In the genomic region with DNA sequence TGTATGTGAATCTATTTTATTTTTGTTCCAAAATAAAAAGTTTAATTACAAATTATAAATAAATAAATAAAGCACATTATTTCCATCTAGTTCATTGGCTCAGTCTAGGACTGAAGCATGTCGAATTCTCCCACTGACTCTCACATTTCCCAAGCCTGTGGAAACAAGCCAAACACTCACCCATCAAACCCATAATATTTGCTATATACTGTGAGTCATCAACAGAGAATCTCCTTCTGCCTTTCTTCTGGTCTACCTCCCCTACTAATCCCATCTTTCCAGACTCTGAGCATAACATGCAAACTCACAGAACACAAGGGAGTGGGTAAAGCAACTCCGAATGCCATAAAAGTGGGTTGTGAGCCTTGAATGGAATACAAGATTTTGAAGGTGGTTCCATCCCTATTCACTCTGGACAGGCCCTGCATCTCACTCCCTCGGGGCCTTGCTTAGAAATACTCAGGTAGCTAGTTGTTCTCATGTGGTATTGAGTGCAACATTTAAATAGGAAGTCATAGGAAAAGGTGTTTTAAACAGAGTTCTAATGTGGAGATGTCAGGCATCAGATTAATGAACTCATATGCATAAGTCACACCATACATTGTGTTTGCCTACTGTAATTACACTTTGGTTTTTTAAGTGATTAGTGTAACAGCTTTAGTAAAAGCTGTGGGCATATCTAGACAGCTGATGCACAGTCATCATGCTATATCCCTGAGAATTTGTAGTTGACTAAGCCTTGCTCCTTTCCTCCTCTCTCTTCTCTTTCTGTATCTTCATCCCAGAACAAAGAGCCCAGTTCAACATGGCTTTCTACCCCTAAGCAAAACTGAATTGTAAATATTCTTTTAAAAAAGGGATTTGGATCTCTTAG, we compare ENCODE assay signal across 14 cellular contexts. TPM values are rescaled to one million over a fixed set of nuclear protein-coding genes. Genes with fewer than 3 reads are reported as not detected.
DNase-seq lines count a peak whose midpoint lies in the region; ATAC-seq, FAIRE-seq and TF ChIP-seq lines count a peak whose summit lies in the region.
"Had no signal": no experiment of that assay in that cellular context is flagged by ENCODE, and none has a peak within 500 bp of the region (broad histone marks: within the 10 kb centered on the region; RNA-seq: fewer than 3 reads in every experiment).

No MANE protein-coding gene starts in this region.

- H3K9me3 ChIP-seq in A549 (no peaks in the 10 kb centered on the region), SJSA1 (replicated peaks) (no peaks in the 10 kb centered on the region)
- H3K9me3 ChIP-seq: uterus had no signal

- ATAC-seq in A549 (peak; percentile 80 to 87), GM21381 (IDR thresholded peaks at IDR 0.05; ENCODE audit: unreplicated experiment) (no peak)
- no peak for ATAC-seq in stimulated activated memory B cell treated with anti-CD40 and anti-IgM and Interleukin-4, amounts not matched to agents 10 μg/mL and 1 μg/mL and 100 μg/mL, for 72 hours

- no peak for TF ChIP-seq EP300 in A549 (IDR thresholded peaks at IDR 0.05)

- no peak for FAIRE-seq in A549 (lab: Jason Lieb, UNC)

- no peaks in the 10 kb centered on the region for H3K27me3 ChIP-seq in SJSA1 (replicated peaks)
- H3K27me3 ChIP-seq: uterus had no signal

- H3K9me3 Mint-ChIP-seq in stimulated activated memory B cell treated with anti-CD40 and anti-IgM and Interleukin-4, amounts not matched to agents 10 μg/mL and 1 μg/mL and 100 μg/mL, for 72 hours: no peaks in the 10 kb centered on the region

- TF ChIP-seq CTCF in A549 (IDR thresholded peaks at IDR 0.05) (no peak), fibroblast of villous mesenchyme (IDR thresholded peaks at IDR 0.05; ENCODE audit: insufficient read depth, low read depth, low read length) (no peak)

- H3K27ac ChIP-seq in A549 (no peak overlapping the region; a peak in 1 of 6 replicates), SJSA1 (no peak overlapping the region)
- H3K27ac ChIP-seq: uterus had no signal

- DNase-seq in A549 (ENCODE audit: low read depth in 1 of 2, low spot score in 1 of 2) (peak in 1 of 2 experiments; percentile 53), HCEC 1CT (peak; percentile 90), SJSA1 (ENCODE audit: low read depth in 1 of 2, low spot score in 2 of 2) (peak; percentile 65 to 70), fibroblast of villous mesenchyme (ENCODE audit: low read depth) (peak; percentile 75), NOMO-1 treated with dmso at 0.1 percent for 144 hours (lab: John Stamatoyannopoulos, UW; ENCODE audit: unreplicated experiment) (no peak), NCI-H1417 treated with DMSO at 0.1 percent for 48 hours (lab: John Stamatoyannopoulos, UW) (no peak)
- DNase-seq: activated T-cell treated with anti-CD3 and anti-CD28 coated beads, Interleukin-2, amount 50 U/mL, for 1 hour; AML-193; cerebellar nuclear complex; glutamatergic neuron; NCI-H1417; uterus had no signal

- POLR2A ChIA-PET in A549 (lab: Yijun Ruan, JAX): no interaction called here

- no peaks in the 10 kb centered on the region for H3K27me3 Mint-ChIP-seq in stimulated activated memory B cell treated with anti-CD40 and anti-IgM and Interleukin-4, amounts not matched to agents 10 μg/mL and 1 μg/mL and 100 μg/mL, for 72 hours

- H3K27ac Mint-ChIP-seq in stimulated activated memory B cell treated with anti-CD40 and anti-IgM and Interleukin-4, amounts not matched to agents 10 μg/mL and 1 μg/mL and 100 μg/mL, for 72 hours: no peak overlapping the region

- WGBS in A549 (ENCODE audit: missing lambda C conversion rate): 10% methylated on average over 3 of the region's 3 CpGs

- H3K4me2 ChIP-seq in A549: peak overlapping the region; percentile 44

- no peak for TF ChIP-seq RAD21 in A549 (conservative IDR thresholded peaks at IDR 0.05 in 1 of 2, IDR thresholded peaks at IDR 0.05 in 1 of 2)

- CTCF ChIA-PET in A549 (lab: Yijun Ruan, JAX): interaction anchor here (0.8 kb wide), 1 partner anchor 36 kb away, joined by 3 read pairs; no protein-coding TSS in a partner anchor

- no peaks in the 10 kb centered on the region for H3K36me3 ChIP-seq in SJSA1
- H3K36me3 ChIP-seq: uterus had no signal

- TF ChIP-seq POLR2A in A549 (IDR thresholded peaks at IDR 0.05; ENCODE audit: low read length): no peak

- H3K36me3 Mint-ChIP-seq in stimulated activated memory B cell treated with anti-CD40 and anti-IgM and Interleukin-4, amounts not matched to agents 10 μg/mL and 1 μg/mL and 100 μg/mL, for 72 hours: no peaks in the 10 kb centered on the region

- no peak overlapping the region for H3K4me3 ChIP-seq in A549
- no peak overlapping the region for H3K4me3 ChIP-seq in SJSA1
- no peak overlapping the region for H3K4me3 ChIP-seq in fibroblast of villous mesenchyme (ENCODE audit: low read depth, low read length)
- H3K4me3 ChIP-seq: uterus had no signal

- H3K4me1 ChIP-seq in A549: peaks cover 11% of the 10 kb centered on the region
- H3K4me1 ChIP-seq in SJSA1 (replicated peaks): peaks cover 11% of the 10 kb centered on the region
- H3K4me1 ChIP-seq: uterus had no signal

- no peaks in the 10 kb centered on the region for H3K4me1 Mint-ChIP-seq in stimulated activated memory B cell treated with anti-CD40 and anti-IgM and Interleukin-4, amounts not matched to agents 10 μg/mL and 1 μg/mL and 100 μg/mL, for 72 hours

- no peak overlapping the region for H3K4me3 Mint-ChIP-seq in stimulated activated memory B cell treated with anti-CD40 and anti-IgM and Interleukin-4, amounts not matched to agents 10 μg/mL and 1 μg/mL and 100 μg/mL, for 72 hours

TF ChIP-seq in A549, 52 proteins besides CTCF, POLR2A, EP300 and RAD21:
- TF ChIP-seq ESRRA (IDR thresholded peaks at IDR 0.05; ENCODE audit: borderline replicate concordance, low read length) (no peak), FOSL2 (IDR thresholded peaks at IDR 0.05) (peak; percentile 44; the same call in 1 of the 2 replicates), FOSL2 (CRISPR knock-in tag; IDR thresholded peaks at IDR 0.05) (peak; percentile 64), JUNB (IDR thresholded peaks at IDR 0.05) (peak; percentile 37; the same call in 1 of the 2 replicates), EHMT2 (IDR thresholded peaks at IDR 0.05; ENCODE audit: low read depth) (no peak)

RNA-seq across cellular contexts. Expression of gene F5, which starts 47.0 kb away (rescaled TPM):
- polyA plus RNA-seq in A549 (2011; rRNA removed): 0.36 and 1.4 TPM in 2 replicates
- 0.01 and 0.04 TPM in 2 replicates for polyA plus RNA-seq in A549 (2012; cell fraction: cytosol; rRNA removed)
- polyA plus RNA-seq in A549 (2012; cell fraction: nucleus; rRNA removed): 0.06 and 0.22 TPM in 2 replicates
- 0.03 to 0.04 TPM (median 0.04 TPM) in 3 replicates for polyA plus RNA-seq in A549 (2017; fragmentation: RNase III; extraction: RNeasy Plus Mini Kit Qiagen cat#74134 plus additional on column Dnase treatment)
- polyA minus RNA-seq in A549 (2011; rRNA and poly(A)+ RNA removed): 0.33 and 0.44 TPM in 2 replicates
- not detected in 2 replicates for total RNA-seq in SJSA1 (2014; rRNA removed; shearing (Covaris generic))
- total RNA-seq in fibroblast of villous mesenchyme: not detected in 2 replicates

RNA-seq across cellular contexts. Expression of gene SLC19A2, which starts 53.5 kb away (rescaled TPM):
- 11.7 and 13.3 TPM in 2 replicates for polyA plus RNA-seq in A549 (2011; rRNA removed)
- polyA plus RNA-seq in A549 (2012; cell fraction: cytosol; rRNA removed): 3.4 and 4.7 TPM in 2 replicates
- polyA plus RNA-seq in A549 (2012; cell fraction: nucleus; rRNA removed): 4.7 and 5.7 TPM in 2 replicates
- 4.5 to 5.2 TPM (median 4.7 TPM) in 3 replicates for polyA plus RNA-seq in A549 (2017; fragmentation: RNase III; extraction: RNeasy Plus Mini Kit Qiagen cat#74134 plus additional on column Dnase treatment)
- 9.1 and 9.6 TPM in 2 replicates for polyA minus RNA-seq in A549 (2011; rRNA and poly(A)+ RNA removed)
- 10.3 and 13.2 TPM in 2 replicates for total RNA-seq in SJSA1 (2014; rRNA removed; shearing (Covaris generic))
- 7.3 and 7.7 TPM in 2 replicates for total RNA-seq in fibroblast of villous mesenchyme

Comparison
In these comparisons a context has a peak if more than half of its experiments do, and no peak if none do; other contexts are left out.
1. ATAC-seq: peak in A549 (2 of 2); none in stimulated activated memory B cell treated with anti-CD40 and anti-IgM and Interleukin-4, amounts not matched to agents 10 μg/mL and 1 μg/mL and 100 μg/mL, for 72 hours (single experiment) and GM21381 (single experiment).
2. DNase-seq: peak in HCEC 1CT (single experiment), SJSA1 (2 of 2) and fibroblast of villous mesenchyme (single experiment); none in NOMO-1 treated with dmso at 0.1 percent for 144 hours (single experiment) and NCI-H1417 treated with DMSO at 0.1 percent for 48 hours (single experiment).